ENCODE assay signal across 10 cellular contexts in the genomic region with DNA sequence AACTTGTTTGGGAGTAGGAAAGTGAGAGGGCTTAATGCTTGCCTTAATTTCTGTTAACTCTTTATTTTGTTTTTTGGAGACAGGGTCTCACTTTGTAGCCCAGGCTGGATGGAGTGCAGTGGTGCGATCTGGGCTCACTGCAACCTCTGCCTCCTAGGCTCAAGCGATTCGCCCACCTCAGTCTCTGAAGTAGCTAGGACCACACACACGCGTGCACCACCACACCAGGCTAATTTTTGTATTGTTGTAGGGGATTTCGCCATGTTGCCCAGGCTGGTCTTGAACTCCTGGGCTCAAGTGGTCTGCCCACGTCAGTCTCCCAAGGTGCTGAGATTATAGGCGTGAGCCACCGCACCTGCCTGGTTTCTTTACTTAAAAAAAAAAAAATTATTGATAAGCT. TPM values are rescaled to one million over a fixed set of nuclear protein-coding genes. Genes with fewer than 3 reads are reported as not detected.
A peak's percentile ranks its signal among the peaks of the same experiment; 100 is the strongest.
DNase-seq lines count a peak whose midpoint lies in the region; ATAC-seq and TF ChIP-seq lines count a peak whose summit lies in the region.
"Had no signal": no experiment of that assay in that cellular context is flagged by ENCODE, and none has a peak within 500 bp of the region (broad histone marks: within the 10 kb centered on the region; RNA-seq: fewer than 3 reads in every experiment).

No MANE protein-coding gene starts in this region.

- H3K27me3 ChIP-seq in heart left ventricle (peaks cover 0 to 13% (median 4%) of the 10 kb centered on the region in 9 donors), iPS-20b (ENCODE audit: insufficient read depth, low read length) (peaks cover 16% of the 10 kb centered on the region), thoracic aorta (replicated peaks; ENCODE audit: insufficient read depth) (no peaks in the 10 kb centered on the region), prostate gland (replicated peaks; ENCODE audit: insufficient read depth) (no peaks in the 10 kb centered on the region), body of pancreas (no peaks in the 10 kb centered on the region), thyroid gland (no peaks in the 10 kb centered on the region)

- POLR2A ChIA-PET in activated CD8-positive, alpha-beta T cell treated with anti-CD3 and anti-CD28 coated beads for 36 hours (lab: Charles Lee), result interaction anchor here (0.9 to 1.6 kb wide), 2 partner anchors 26 to 69 kb away, joined by 3 to 5 read pairs; no protein-coding TSS in a partner anchor

- peaks cover 61% of the 10 kb centered on the region for H3K4me1 Mint-ChIP-seq in activated CD8-positive, alpha-beta T cell treated with anti-CD3 and anti-CD28 coated beads for 36 hours (ENCODE audit: low read depth)

- H3K4me3 Mint-ChIP-seq in activated CD8-positive, alpha-beta T cell treated with anti-CD3 and anti-CD28 coated beads for 36 hours, result peak overlapping the region; percentile 92

- H3K9me3 Mint-ChIP-seq in activated CD8-positive, alpha-beta T cell treated with anti-CD3 and anti-CD28 coated beads for 36 hours, result no peaks in the 10 kb centered on the region

- CTCF ChIA-PET in activated CD8-positive, alpha-beta T cell treated with anti-CD3 and anti-CD28 coated beads for 36 hours (lab: Charles Lee), result interaction anchor here (1.3 to 2.6 kb wide), 3 partner anchors 9 to 120 kb away, joined by 4 to 8 read pairs (median 5); no protein-coding TSS in a partner anchor

- H3K27ac Mint-ChIP-seq in activated CD8-positive, alpha-beta T cell treated with anti-CD3 and anti-CD28 coated beads for 36 hours, result no peak overlapping the region

- H3K36me3 ChIP-seq in heart left ventricle (peaks cover 0 to 21% (median 11%) of the 10 kb centered on the region in 9 donors), iPS-20b (ENCODE audit: insufficient read depth, low read depth, low read length) (peaks cover 25% of the 10 kb centered on the region), thoracic aorta (no peaks in the 10 kb centered on the region), prostate gland (no peaks in the 10 kb centered on the region), body of pancreas (replicated peaks in 1 of 2; ENCODE audit: insufficient read depth in 1 of 2, low read depth in 2 of 2) (peaks cover 0 to 1% of the 10 kb centered on the region in 2 donors), thyroid gland (no peaks in the 10 kb centered on the region)

- no peak for TF ChIP-seq POLR2A in heart left ventricle (IDR thresholded peaks at IDR 0.05)
- TF ChIP-seq POLR2A in prostate gland (IDR thresholded peaks at IDR 0.05), result no peak
- no peak for TF ChIP-seq POLR2A in body of pancreas (IDR thresholded peaks at IDR 0.05)
- no peak for TF ChIP-seq POLR2A in thyroid gland (IDR thresholded peaks at IDR 0.05)

- ATAC-seq in heart left ventricle (no peak), Right ventricle myocardium superior (ENCODE audit: poor library complexity) (no peak), thoracic aorta (ENCODE audit: insufficient number of reproducible peaks, low FRiP score, low read depth) (no peak), body of pancreas (no peak)
- no peak for ATAC-seq in activated CD8-positive, alpha-beta T cell treated with anti-CD3 and anti-CD28 coated beads for 36 hours

- DNase-seq in heart left ventricle (no peak), Right ventricle myocardium superior (no peak), thoracic aorta (ENCODE audit: low spot score) (no peak), prostate gland (ENCODE audit: low spot score) (no peak), body of pancreas (no peak), thyroid gland (no peak)
- no peak for DNase-seq in activated CD8-positive, alpha-beta T cell treated with anti-CD3 and anti-CD28 coated beads for 36 hours
- DNase-seq: activated CD4-positive, alpha-beta T cell treated with anti-CD3 and anti-CD28 coated beads for 1 hour; DMS 273 treated with DMSO at 0.1 percent for 48 hours had no signal

- WGBS in heart left ventricle, 4 donors, result 86 to 91% (median 89%) methylated on average over 9 of the region's 9 CpGs
- WGBS in prostate gland, result 95% methylated on average over 9 of the region's 9 CpGs
- 62 to 64% methylated on average over 9 of the region's 9 CpGs for WGBS in body of pancreas, 2 donors
- 87 to 95% methylated on average over 9 of the region's 9 CpGs for WGBS in thyroid gland, 2 donors

- peaks cover 6% of the 10 kb centered on the region for H3K27me3 Mint-ChIP-seq in activated CD8-positive, alpha-beta T cell treated with anti-CD3 and anti-CD28 coated beads for 36 hours

- H3K27ac ChIP-seq in heart left ventricle, result peak overlapping the region in 2 of 12 donors; percentile 94 to 99
- H3K27ac ChIP-seq in iPS-20b (ENCODE audit: low read length), result no peak overlapping the region
- no peak overlapping the region for H3K27ac ChIP-seq in thoracic aorta
- no peak overlapping the region for H3K27ac ChIP-seq in prostate gland
- peak overlapping the region in 1 of 4 donors; percentile 98 for H3K27ac ChIP-seq in body of pancreas
- no peak overlapping the region for H3K27ac ChIP-seq in thyroid gland

- peaks cover 25% of the 10 kb centered on the region for H3K36me3 Mint-ChIP-seq in activated CD8-positive, alpha-beta T cell treated with anti-CD3 and anti-CD28 coated beads for 36 hours (ENCODE audit: low read depth)

- intact Hi-C loops in heart left ventricle (cut with DNase I), result loop anchor here in 8 of 10 donors (5.0 to 10.0 kb wide), 5 partner anchors 35 to 75 kb away; no protein-coding TSS in a partner anchor
- intact Hi-C loops in Right ventricle myocardium superior (cut with DNase I), result loop anchor here (5.0 kb wide), 1 partner anchor 80 kb away; a partner anchor contains a TSS
- intact Hi-C loops in activated CD8-positive, alpha-beta T cell treated with anti-CD3 and anti-CD28 coated beads for 36 hours (cut with micrococcal nuclease), result loop anchor here (5.0 kb wide), 1 partner anchor 80 kb away; a partner anchor contains a TSS
- intact Hi-C loops in prostate gland (cut with DNase I), result loop anchor here (5.0 kb wide), 1 partner anchor 80 kb away; a partner anchor contains a TSS
- intact Hi-C loops in body of pancreas (cut with DNase I), result no loop called here
- intact Hi-C loops in thyroid gland (cut with DNase I), result no loop called here

- peak overlapping the region in 10 of 12 donors; percentile 70 to 100 (median 88) for H3K4me3 ChIP-seq in heart left ventricle
- H3K4me3 ChIP-seq in iPS-20b (ENCODE audit: low read length), result peak overlapping the region; percentile 78
- peak overlapping the region; percentile 85 for H3K4me3 ChIP-seq in thoracic aorta
- H3K4me3 ChIP-seq in prostate gland, result peak overlapping the region in 1 of 2 donors; percentile 92
- H3K4me3 ChIP-seq in body of pancreas, result peak overlapping the region in 1 of 2 donors; percentile 81
- H3K4me3 ChIP-seq in thyroid gland (replicated peaks in 1 of 3), result no peak overlapping the region

- H3K9me3 ChIP-seq in heart left ventricle (no peaks in the 10 kb centered on the region), iPS-20b (ENCODE audit: insufficient read depth, low read depth, low read length) (no peaks in the 10 kb centered on the region), thoracic aorta (no peaks in the 10 kb centered on the region), prostate gland (no peaks in the 10 kb centered on the region), body of pancreas (no peaks in the 10 kb centered on the region), thyroid gland (no peaks in the 10 kb centered on the region)

- H3K4me1 ChIP-seq in heart left ventricle (peaks cover 0 to 63% (median 50%) of the 10 kb centered on the region in 12 donors), iPS-20b (ENCODE audit: insufficient read depth, low read length) (peaks cover 10% of the 10 kb centered on the region; the same call in 1 of the 2 replicates), thoracic aorta (ENCODE audit: control insufficient read depth in 1 of 2, low read depth in 2 of 2) (peaks cover 12 to 42% of the 10 kb centered on the region in 2 donors), prostate gland (replicated peaks) (peaks cover 16% of the 10 kb centered on the region), body of pancreas (peaks cover 67% of the 10 kb centered on the region), thyroid gland (peaks cover 42 to 48% of the 10 kb centered on the region in 2 donors)

- H3K9ac ChIP-seq in iPS-20b (ENCODE audit: low read depth, low read length), result no peak overlapping the region

- no peak for TF ChIP-seq CTCF in heart left ventricle (IDR thresholded peaks at IDR 0.05)
- TF ChIP-seq CTCF in activated CD8-positive, alpha-beta T cell treated with anti-CD3 and anti-CD28 coated beads for 36 hours (IDR thresholded peaks at IDR 0.05), result no peak
- TF ChIP-seq CTCF in thoracic aorta (IDR thresholded peaks at IDR 0.05), result no peak
- TF ChIP-seq CTCF in prostate gland (IDR thresholded peaks at IDR 0.05), result no peak
- TF ChIP-seq CTCF in body of pancreas (IDR thresholded peaks at IDR 0.05), result no peak
- no peak for TF ChIP-seq CTCF in thyroid gland (IDR thresholded peaks at IDR 0.05)

RNA-seq across cellular contexts. Expression of a gene that starts 1.9 kb away (rescaled TPM):
- total RNA-seq in heart left ventricle (10 to 100 TPM; 29.4 to 43.4 (median 37.3) TPM), Right ventricle myocardium superior (33.9 TPM), thoracic aorta (10 to 100 TPM; 23.0 to 34.1 TPM), prostate gland (10 to 100 TPM; 37.0 to 55.2 TPM), body of pancreas (10 to 100 TPM; 43.1 to 52.4 TPM), thyroid gland (10 to 100 TPM; 32.3 to 38.7 (median 33.9) TPM)
- polyA plus RNA-seq in heart left ventricle, result 10 to 100 TPM; 34.4 to 34.9 TPM
- 10 to 100 TPM; 31.6 to 32.3 TPM for total RNA-seq in activated CD8-positive, alpha-beta T cell treated with anti-CD3 and anti-CD28 coated beads for 36 hours

Comparison
In these comparisons a context has a peak if more than half of its experiments do, and no peak if none do; other contexts are left out.
1. H3K4me3 ChIP-seq: peak in heart left ventricle (10 of 12), iPS-20b (single experiment) and thoracic aorta (single experiment); none in thyroid gland (0 of 3).
2. intact Hi-C loops: an anchor here in heart left ventricle (5.0 to 10.0 kb wide), Right ventricle myocardium superior (5.0 kb wide), activated CD8-positive, alpha-beta T cell treated with anti-CD3 and anti-CD28 coated beads for 36 hours (5.0 kb wide) and prostate gland (5.0 kb wide); none called in body of pancreas and thyroid gland.